In genomic region chr3:95725770-95726169, GRCh38 we compare ENCODE assay signal across 27 cellular contexts.
"Had no signal": no experiment of that assay in that cellular context is flagged by ENCODE, and none has a peak within 500 bp of the region (broad histone marks: within the 10 kb centered on the region; RNA-seq: fewer than 3 reads in every experiment).

No MANE protein-coding gene starts in this region.

- DNase-seq: stimulated activated CD4-positive, alpha-beta T cell treated with anti-CD3 and anti-CD28 coated beads, Interleukin-2, amount 100 ng/mL, for 48 hours; stimulated activated CD4-positive, alpha-beta T cell treated with anti-CD3 and anti-CD28 coated beads, Interleukin-4, amount 100 ng/mL, for 1 hour; stimulated activated CD4-positive, alpha-beta T cell treated with anti-CD3 and anti-CD28 coated beads, Interleukin-4, amount 100 ng/mL, for 24 hours; stimulated activated CD4-positive, alpha-beta T cell treated with anti-CD3 and anti-CD28 coated beads, Interleukin-4, amount 100 ng/mL, for 4 hours; stimulated activated CD8-positive, alpha-beta memory T cell treated with anti-CD3 and anti-CD28 coated beads, Interleukin-4, amount 100 ng/mL, for 48 hours; stimulated activated naive B cell treated with anti-CD40 and anti-IgM and Interleukin-4, amounts not matched to agents 10 μg/mL and 1 μg/mL and 100 μg/mL, for 72 hours; stimulated activated naive CD4-positive, alpha-beta T cell; stimulated activated naive CD4-positive, alpha-beta T cell treated with Interleukin-2 at 50 U/mL for 16 hours; stimulated activated naive CD8-positive, alpha-beta T cell treated with anti-CD3 and anti-CD28 coated beads, Interleukin-15, amount 100 ng/mL, for 72 hours; stimulated activated naive CD8-positive, alpha-beta T cell treated with anti-CD3 and anti-CD28 coated beads, Interleukin-15, Interleukin-2, amounts not matched to agents 100 U/mL and 50 U/mL, for 24 hours; stomach; substantia nigra; testis; thyroid gland; tibial artery; transverse colon; trophoblast cell; upper lobe of left lung; upper lobe of right lung; uterus had no signal

- H3K4me3 ChIP-seq: stomach, suprapubic skin, testis, thoracic aorta, thyroid gland, tibial artery, tibial nerve, transverse colon, upper lobe of left lung, upper lobe of right lung, uterus, vagina had no signal

- H3K4me1 ChIP-seq: stomach, suprapubic skin, testis, thyroid gland, tibial artery, tibial nerve, transverse colon, upper lobe of left lung, upper lobe of right lung, uterus, vagina had no signal

- FAIRE-seq: urothelium cell line had no signal

- H3K27ac ChIP-seq: stomach, suprapubic skin, testis, thoracic aorta, thyroid gland, tibial artery, tibial nerve, transverse colon, upper lobe of left lung, upper lobe of right lung, uterus, vagina had no signal

- ATAC-seq: stimulated activated effector memory CD8-positive, alpha-beta T cell treated with anti-CD3 and anti-CD28 coated beads, Interleukin-12 subunit alpha, Interleukin-12 subunit beta, amount 100 ng/mL, for 72 hours; stimulated activated memory B cell treated with anti-CD40 and anti-IgM and Interleukin-4, amounts not matched to agents 10 μg/mL and 1 μg/mL and 100 μg/mL, for 72 hours; stimulated activated naive B cell treated with anti-CD40 and anti-IgM and Interleukin-4, amounts not matched to agents 10 μg/mL and 1 μg/mL and 100 μg/mL, for 72 hours; stimulated activated naive CD8-positive, alpha-beta T cell treated with anti-CD3 and anti-CD28 coated beads, Interleukin-15, amount 100 ng/mL, for 72 hours; stimulated activated naive CD8-positive, alpha-beta T cell treated with anti-CD3 and anti-CD28 coated beads, Interleukin-15, Interleukin-2, amounts not matched to agents 100 U/mL and 50 U/mL, for 24 hours; upper lobe of right lung had no signal

- H3K27me3 ChIP-seq: stomach, suprapubic skin, testis, thyroid gland, tibial artery, tibial nerve, transverse colon, upper lobe of left lung, upper lobe of right lung, uterus, vagina had no signal

- H3K36me3 ChIP-seq: stomach, suprapubic skin, thoracic aorta, thyroid gland, tibial artery, tibial nerve, transverse colon, upper lobe of left lung, upper lobe of right lung, uterus, vagina had no signal

- H3K9me3 ChIP-seq: stomach, suprapubic skin, testis, thoracic aorta, thyroid gland, tibial artery, tibial nerve, transverse colon, upper lobe of left lung, upper lobe of right lung, uterus, vagina had no signal
